Comparison of ENCODE assay signal across 1 cellular context in genomic region chr12:9139588-9140245, GRCh38. TPM values are rescaled to one million over a fixed set of nuclear protein-coding genes. Genes with fewer than 3 reads are reported as not detected.
"Had no signal": no experiment of that assay in that cellular context is flagged by ENCODE, and none has a peak within 500 bp of the region (broad histone marks: within the 10 kb centered on the region; RNA-seq: fewer than 3 reads in every experiment).

No MANE protein-coding gene starts in this region.

RNA-seq across cellular contexts. Expression of gene A2M, which starts 24.0 kb away (rescaled TPM):
- polyA plus RNA-seq: SK-N-SH had no signal
